Comparison of ENCODE assay signal across 17 cellular contexts in genomic region chr12:32907166-32907565, GRCh38. TPM values are rescaled to one million over a fixed set of nuclear protein-coding genes. Genes with fewer than 3 reads are reported as not detected.
DNase-seq lines count a peak whose midpoint lies in the region; ATAC-seq, FAIRE-seq and TF ChIP-seq lines count a peak whose summit lies in the region.
"Had no signal": no experiment of that assay in that cellular context is flagged by ENCODE, and none has a peak within 500 bp of the region (broad histone marks: within the 10 kb centered on the region; RNA-seq: fewer than 3 reads in every experiment).

No MANE protein-coding gene starts in this region.

- peaks cover 53% of the 10 kb centered on the region for H3K4me1 Mint-ChIP-seq in Caco-2 (ENCODE audit: low read depth, unreplicated experiment)
- no peaks in the 10 kb centered on the region for H3K4me1 Mint-ChIP-seq in stimulated activated memory B cell treated with anti-CD40 and anti-IgM and Interleukin-4, amounts not matched to agents 10 μg/mL and 1 μg/mL and 100 μg/mL, for 72 hours

- H3K36me3 Mint-ChIP-seq in Caco-2 (ENCODE audit: insufficient read depth, unreplicated experiment): no peaks in the 10 kb centered on the region
- no peaks in the 10 kb centered on the region for H3K36me3 Mint-ChIP-seq in stimulated activated memory B cell treated with anti-CD40 and anti-IgM and Interleukin-4, amounts not matched to agents 10 μg/mL and 1 μg/mL and 100 μg/mL, for 72 hours

- peak overlapping the region; percentile 87; the same call in 1 of the 2 replicates for H3K27ac ChIP-seq in MM.1S (ENCODE audit: low read length)
- no peak overlapping the region for H3K27ac ChIP-seq in GM12878 (ENCODE audit: control insufficient read depth, insufficient read depth)
- peak overlapping the region; percentile 81 to 83 for H3K27ac ChIP-seq in mucosa of rectum (ENCODE audit: low read depth in 2 of 2, low read length in 2 of 2)
- H3K27ac ChIP-seq: C4-2B, HL-60 had no signal

- H3K9ac ChIP-seq in MM.1S (ENCODE audit: low read length) (no peak overlapping the region), GM12878 (ENCODE audit: control insufficient read depth, insufficient read depth, low read length) (no peak overlapping the region), mucosa of rectum (ENCODE audit: low read depth in 1 of 2, low read length in 2 of 2) (no peak overlapping the region)
- H3K9ac ChIP-seq: KMS-11 had no signal

- no peaks in the 10 kb centered on the region for H3K9me3 ChIP-seq in Caco-2
- H3K9me3 ChIP-seq in MM.1S (replicated peaks; ENCODE audit: insufficient read depth, low read length): no peaks in the 10 kb centered on the region
- peaks cover 3% of the 10 kb centered on the region; the same call in 1 of the 3 replicates for H3K9me3 ChIP-seq in GM12878 (replicated peaks; ENCODE audit: control insufficient read depth, insufficient read depth, low read length)
- no peaks in the 10 kb centered on the region for H3K9me3 ChIP-seq in mucosa of rectum (ENCODE audit: control insufficient read depth in 2 of 2, low read length in 2 of 2)

- SMC1A ChIA-PET in GM12878 (lab: Charles Lee; ENCODE audit: uncharacterized antibody, unreplicated experiment): interaction anchor here (1.0 to 1.4 kb wide), 2 partner anchors 21 to 151 kb away, joined by 4 read pairs; partner anchors contain the start of gene YARS2

- no peaks in the 10 kb centered on the region for H3K9me3 Mint-ChIP-seq in Caco-2 (ENCODE audit: unreplicated experiment)
- peaks cover 3% of the 10 kb centered on the region for H3K9me3 Mint-ChIP-seq in stimulated activated memory B cell treated with anti-CD40 and anti-IgM and Interleukin-4, amounts not matched to agents 10 μg/mL and 1 μg/mL and 100 μg/mL, for 72 hours
- H3K9me3 Mint-ChIP-seq: H9 had no signal

- WGBS in GM12878 (ENCODE audit: insufficient coverage, insufficient replicate concordance, low lambda C conversion rate, missing lambda C conversion rate): no CpG with 5 or more reads among the region's 2 CpGs

- CTCF ChIA-PET in Caco-2 (lab: Charles Lee) (no interaction called here), GM12878 (lab: Yijun Ruan, JAX) (interaction anchor here (0.7 to 2.2 kb wide), 4 partner anchors 10 to 204 kb away, joined by 3 to 10 read pairs (median 4); partner anchors contain the start of gene YARS2)

- H3K4me3 ChIP-seq in Caco-2 (ENCODE audit: low read depth, low read length): no peak overlapping the region
- H3K4me3 ChIP-seq in MM.1S (ENCODE audit: low read length): no peak overlapping the region
- H3K4me3 ChIP-seq in GM12878: no peak overlapping the region
- no peak overlapping the region for H3K4me3 ChIP-seq in mucosa of rectum (ENCODE audit: low read length in 2 of 2)

- H3K27me3 ChIP-seq in Caco-2 (replicated peaks; ENCODE audit: control insufficient read depth, insufficient read depth, low read length) (no peaks in the 10 kb centered on the region), MM.1S (replicated peaks; ENCODE audit: insufficient read depth, low read length) (no peaks in the 10 kb centered on the region), GM12878 (replicated peaks in 1 of 2; ENCODE audit: control insufficient read depth in 2 of 2, insufficient read depth in 2 of 2, low read length in 1 of 2) (no peaks in the 10 kb centered on the region; a peak in 1 of 4 replicates), mucosa of rectum (ENCODE audit: control insufficient read depth in 2 of 2, insufficient read depth in 2 of 2, low read length in 2 of 2) (no peaks in the 10 kb centered on the region)

- RAD21 ChIA-PET in GM12878 (lab: Charles Lee; ENCODE audit: unreplicated experiment): interaction anchor here (1.2 kb wide), 1 partner anchor 152 kb away, joined by 4 read pairs; the partner anchor contains the start of gene YARS2

- no peaks in the 10 kb centered on the region for H4K20me1 ChIP-seq in MM.1S (ENCODE audit: insufficient read depth, low read length)
- H4K20me1 ChIP-seq in GM12878 (ENCODE audit: control insufficient read depth, insufficient read depth): no peaks in the 10 kb centered on the region

- BruUV-seq in Caco-2 (replicated peaks; lab: Mats Ljungman, UMichigan): no TSS peak
- no TSS peak for BruUV-seq in GM12878 (replicated peaks; lab: Mats Ljungman, UMichigan)

- no peaks in the 10 kb centered on the region for H3K9me2 ChIP-seq in MM.1S (replicated peaks; ENCODE audit: insufficient read depth, low read length)

- H2AFZ ChIP-seq in MM.1S (ENCODE audit: low read length): no peak overlapping the region
- H2AFZ ChIP-seq in GM12878 (ENCODE audit: control insufficient read depth, low read depth, low read length): no peak overlapping the region

- no peak for DNase-seq in Caco-2
- no peak for DNase-seq in MM.1S
- no peak for DNase-seq in GM12878 (ENCODE audit: low read depth, low spot score)
- DNase-seq in HuH-7.5 (ENCODE audit: low spot score): no peak
- DNase-seq in HCEC 1CT: no peak
- DNase-seq: AML-193; CD4-positive, alpha-beta T cell; DMS79 treated with DMSO at 0.1 percent for 48 hours; GF-D8; H9 had no signal

- H3K79me2 ChIP-seq in MM.1S (ENCODE audit: low read length): no peaks in the 10 kb centered on the region
- H3K79me2 ChIP-seq in GM12878 (ENCODE audit: control insufficient read depth, insufficient read depth, low read length): no peaks in the 10 kb centered on the region

- TF ChIP-seq CTCF in Caco-2 (IDR thresholded peaks at IDR 0.05; ENCODE audit: insufficient read depth in 1 of 2, low read depth in 1 of 2, low read length in 1 of 2, severe bottlenecking in 1 of 2, unreplicated experiment in 1 of 2) (no peak), MM.1S (IDR thresholded peaks at IDR 0.05; ENCODE audit: low read length) (no peak), GM12878 (IDR thresholded peaks at IDR 0.05 in 2 of 3, conservative IDR thresholded peaks at IDR 0.05 in 1 of 3; ENCODE audit: control insufficient read depth in 2 of 3, extremely low read depth in 1 of 3, insufficient read depth in 1 of 3, low read depth in 3 of 3, low read length in 3 of 3) (no peak)

- intact Hi-C loops in Caco-2 (cut with micrococcal nuclease; ENCODE audit: unreplicated experiment): loop anchor here (2.0 kb wide), 1 partner anchor 14 kb away; no protein-coding TSS in a partner anchor
- intact Hi-C loops in GM12878 (cut with micrococcal nuclease; ENCODE audit: unreplicated experiment): loop anchor here (10.0 kb wide), 1 partner anchor 232 kb away; the partner anchor contains the start of gene DNM1L

- in situ Hi-C loops in GM12878 (cut with MboI): loop anchor here (25.0 kb wide), 1 partner anchor 1245 kb away; the partner anchor contains the start of gene ETFBKMT

- no peaks in the 10 kb centered on the region for H3K27me3 Mint-ChIP-seq in Caco-2 (ENCODE audit: insufficient read depth, unreplicated experiment)
- H3K27me3 Mint-ChIP-seq in stimulated activated memory B cell treated with anti-CD40 and anti-IgM and Interleukin-4, amounts not matched to agents 10 μg/mL and 1 μg/mL and 100 μg/mL, for 72 hours: peaks cover 23% of the 10 kb centered on the region

- no peak for ATAC-seq in GM12878
- ATAC-seq in stimulated activated memory B cell treated with anti-CD40 and anti-IgM and Interleukin-4, amounts not matched to agents 10 μg/mL and 1 μg/mL and 100 μg/mL, for 72 hours: no peak

- H3K4me3 Mint-ChIP-seq in Caco-2 (ENCODE audit: unreplicated experiment): no peak overlapping the region
- H3K4me3 Mint-ChIP-seq in stimulated activated memory B cell treated with anti-CD40 and anti-IgM and Interleukin-4, amounts not matched to agents 10 μg/mL and 1 μg/mL and 100 μg/mL, for 72 hours: no peak overlapping the region
- H3K4me3 Mint-ChIP-seq: CD4-positive, alpha-beta T cell; H9 had no signal

- H3K36me3 ChIP-seq in Caco-2 (ENCODE audit: control insufficient read depth, insufficient read depth, low read length) (no peaks in the 10 kb centered on the region), MM.1S (replicated peaks; ENCODE audit: insufficient read depth, low read length) (no peaks in the 10 kb centered on the region), GM12878 (ENCODE audit: control insufficient read depth in 2 of 2, insufficient read depth in 2 of 2, low read length in 1 of 2) (no peaks in the 10 kb centered on the region), mucosa of rectum (ENCODE audit: control insufficient read depth in 2 of 2, insufficient read depth in 2 of 2, low read length in 2 of 2) (no peaks in the 10 kb centered on the region)

- TF ChIP-seq RAD21 in GM12878 (IDR thresholded peaks at IDR 0.05; ENCODE audit: insufficient read depth, low read depth, low read length): no peak

- H3K4me2 ChIP-seq in MM.1S (ENCODE audit: low read depth, low read length) (no peak overlapping the region), GM12878 (ENCODE audit: control insufficient read depth, insufficient read depth) (no peak overlapping the region)

- H3K27ac Mint-ChIP-seq in Caco-2 (ENCODE audit: unreplicated experiment): peak overlapping the region; percentile 65
- no peak overlapping the region for H3K27ac Mint-ChIP-seq in stimulated activated memory B cell treated with anti-CD40 and anti-IgM and Interleukin-4, amounts not matched to agents 10 μg/mL and 1 μg/mL and 100 μg/mL, for 72 hours
- H3K27ac Mint-ChIP-seq: CD4-positive, alpha-beta T cell; H9 had no signal

- FAIRE-seq in GM12878 (lab: Jason Lieb, UNC): peak; percentile 31
- FAIRE-seq: A204.1, H1 had no signal

- POLR2A ChIA-PET in Caco-2 (lab: Charles Lee) (no interaction called here), GM12878 (lab: Charles Lee) (interaction anchor here (0.6 to 0.7 kb wide), 3 partner anchors 10 to 1258 kb away, joined by 3 to 6 read pairs (median 4); no protein-coding TSS in a partner anchor)

- no peak for TF ChIP-seq POLR2A in GM12878 (IDR thresholded peaks at IDR 0.05; ENCODE audit: low read depth, low read length)

- TF ChIP-seq EP300 in GM12878 (IDR thresholded peaks at IDR 0.05; ENCODE audit: borderline replicate concordance in 1 of 2, control insufficient read depth in 1 of 2, low read depth in 2 of 2, low read length in 2 of 2): no peak

- H3F3A ChIP-seq in MM.1S (ENCODE audit: insufficient read depth, low read length): peaks cover 31% of the 10 kb centered on the region

- H3K4me1 ChIP-seq in Caco-2: peaks cover 64% of the 10 kb centered on the region
- peaks cover 43% of the 10 kb centered on the region for H3K4me1 ChIP-seq in MM.1S (ENCODE audit: low read length)
- H3K4me1 ChIP-seq in GM12878 (ENCODE audit: control insufficient read depth, insufficient read depth, low read length): peaks cover 8% of the 10 kb centered on the region; the same call in 1 of the 2 replicates
- peaks cover 26 to 43% of the 10 kb centered on the region in 2 donors for H3K4me1 ChIP-seq in mucosa of rectum (ENCODE audit: control insufficient read depth in 2 of 2, insufficient read depth in 2 of 2, low read length in 2 of 2)

RNA-seq across cellular contexts. Expression of gene PKP2, which starts 10.6 kb away (rescaled TPM):
- total RNA-seq in Caco-2 (2022) (249 and 275 TPM in 2 replicates), GM12878 (2014; rRNA removed) (not detected in 2 replicates), GM12878 (2014; rRNA removed; fragmentation: Illumina TruSeq; extraction: Trizol) (not detected in 2 replicates), GM12878 (2021) (0.05 and 0.08 TPM in 2 replicates)
- total RNA-seq in GM12878 (2013; cell fraction: nucleolus; rRNA removed): 1.1 and 2.1 TPM in 2 replicates
- 0.16 TPM for polyA plus RNA-seq in GM12878 (2011; ENCODE audit: low read depth)
- polyA plus RNA-seq in GM12878 (2011; rRNA removed) (4.1 and 5.6 TPM in 2 replicates), GM12878 (2014; fragmentation: Illumina TruSeq; extraction: Trizol) (0.09 TPM in 1 of 2 replicates, not detected in the other), GM12878 (2014; fragmentation: Nextera tagmentation; extraction: Ambion mirVana) (under 1 TPM; 0.02 to 0.13 TPM), GM12878 (2014; rRNA removed) (not detected in 2 replicates), GM12878 (2016; fragmentation: Nextera tagmentation; extraction: Ambion mirVana) (under 1 TPM in 1 of 2 experiments, not detected in 1; 0.05 TPM)
- 1.4 and 1.9 TPM in 2 replicates for polyA plus RNA-seq in GM12878 (2011; cell fraction: cytosol; rRNA removed)
- 3.8 and 4.5 TPM in 2 replicates for polyA plus RNA-seq in GM12878 (2011; cell fraction: nucleus; rRNA removed)
- polyA plus RNA-seq in GM12878 (2012): 0.30 and 0.46 TPM in 2 replicates
- polyA minus RNA-seq in GM12878 (2011; rRNA and poly(A)+ RNA removed): 1.2 and 5.9 TPM in 2 replicates
- polyA minus RNA-seq in GM12878 (2011; cell fraction: cytosol; rRNA and poly(A)+ RNA removed): 1.3 and 2.0 TPM in 2 replicates
- 1.1 and 1.6 TPM in 2 replicates for polyA minus RNA-seq in GM12878 (2011; cell fraction: nucleus; rRNA and poly(A)+ RNA removed)

Comparison
In these comparisons a context has a peak if more than half of its experiments do, and no peak if none do; other contexts are left out.
1. RNA of gene PKP2, which starts 10.6 kb away (total RNA-seq): 249 to 275 TPM in Caco-2; 0.05 to 2.1 TPM in GM12878; every median in the first group is over 10 times any median in the second.